In genomic region chr5:177327539-177328522, GRCh38 we compare ENCODE assay signal across 10 cellular contexts. TPM values are rescaled to one million over a fixed set of nuclear protein-coding genes. Genes with fewer than 3 reads are reported as not detected.
DNase-seq lines count a peak whose midpoint lies in the region; ATAC-seq and TF ChIP-seq lines count a peak whose summit lies in the region.
"Had no signal": no experiment of that assay in that cellular context is flagged by ENCODE, and none has a peak within 500 bp of the region (broad histone marks: within the 10 kb centered on the region; RNA-seq: fewer than 3 reads in every experiment).

No MANE protein-coding gene starts in this region.

- peak overlapping the region; percentile 76 to 90 for H3K27ac Mint-ChIP-seq in effector memory CD8-positive, alpha-beta T cell
- peak overlapping the region; percentile 66 to 71 for H3K27ac Mint-ChIP-seq in natural killer cell treated with Interleukin-12 subunit alpha and Interleukin-12 subunit beta and Interleukin-15 and Interleukin-18, amount 100 ng/mL, for 72 hours

- H3K4me1 Mint-ChIP-seq in effector memory CD8-positive, alpha-beta T cell (ENCODE audit: low read depth in 2 of 2), result peaks cover 16 to 26% of the 10 kb centered on the region in 2 donors
- H3K4me1 Mint-ChIP-seq in natural killer cell treated with Interleukin-12 subunit alpha and Interleukin-12 subunit beta and Interleukin-15 and Interleukin-18, amount 100 ng/mL, for 72 hours (ENCODE audit: low read depth in 2 of 2), result peaks cover 36 to 50% of the 10 kb centered on the region in 2 donors

- H3K27me3 Mint-ChIP-seq in effector memory CD8-positive, alpha-beta T cell, result no peaks in the 10 kb centered on the region
- no peaks in the 10 kb centered on the region for H3K27me3 Mint-ChIP-seq in natural killer cell treated with Interleukin-12 subunit alpha and Interleukin-12 subunit beta and Interleukin-15 and Interleukin-18, amount 100 ng/mL, for 72 hours
- H3K27me3 Mint-ChIP-seq: IgD-negative memory B cell had no signal

- DNase-seq in AG20443 (ENCODE audit: low spot score) (peak; percentile 63), MV-4-11 (lab: John Stamatoyannopoulos, UW) (peak; percentile 76), NCI-H82 (lab: John Stamatoyannopoulos, UW) (no peak), NCI-H2196 treated with DMSO at 0.1 percent for 48 hours (lab: John Stamatoyannopoulos, UW; ENCODE audit: unreplicated experiment) (no peak)
- DNase-seq in effector memory CD8-positive, alpha-beta T cell, result peak in 1 of 3 experiments; percentile 39
- DNase-seq in natural killer cell treated with Interleukin-12 subunit alpha and Interleukin-12 subunit beta and Interleukin-15 and Interleukin-18, amount 100 ng/mL, for 72 hours (ENCODE audit: low spot score), result peak; percentile 70
- DNase-seq: PC-9 had no signal

- peak; percentile 84 for ATAC-seq in effector memory CD8-positive, alpha-beta T cell (replicated peaks)
- ATAC-seq in natural killer cell treated with Interleukin-12 subunit alpha and Interleukin-12 subunit beta and Interleukin-15 and Interleukin-18, amount 100 ng/mL, for 72 hours, result peak; percentile 84 to 87
- no peak for ATAC-seq in GM18858 (IDR thresholded peaks at IDR 0.05; ENCODE audit: unreplicated experiment)
- ATAC-seq in SK-N-SH treated with all-trans-retinoic acid at 6 μM for 48 hours, result no peak

- peak overlapping the region; percentile 49 to 66 for H3K4me3 Mint-ChIP-seq in effector memory CD8-positive, alpha-beta T cell
- H3K4me3 Mint-ChIP-seq in natural killer cell treated with Interleukin-12 subunit alpha and Interleukin-12 subunit beta and Interleukin-15 and Interleukin-18, amount 100 ng/mL, for 72 hours, result peak overlapping the region; percentile 71
- H3K4me3 Mint-ChIP-seq: IgD-negative memory B cell had no signal

- H3K9me3 Mint-ChIP-seq in effector memory CD8-positive, alpha-beta T cell, result no peaks in the 10 kb centered on the region
- no peaks in the 10 kb centered on the region for H3K9me3 Mint-ChIP-seq in natural killer cell treated with Interleukin-12 subunit alpha and Interleukin-12 subunit beta and Interleukin-15 and Interleukin-18, amount 100 ng/mL, for 72 hours
- H3K9me3 Mint-ChIP-seq: IgD-negative memory B cell had no signal

- H3K36me3 Mint-ChIP-seq in effector memory CD8-positive, alpha-beta T cell (ENCODE audit: insufficient read depth), result peaks cover 29% of the 10 kb centered on the region
- H3K36me3 Mint-ChIP-seq in natural killer cell treated with Interleukin-12 subunit alpha and Interleukin-12 subunit beta and Interleukin-15 and Interleukin-18, amount 100 ng/mL, for 72 hours, result peaks cover 10% of the 10 kb centered on the region

TF ChIP-seq in SK-N-SH treated with all-trans-retinoic acid at 6 μM for 48 hours, 23 proteins besides CTCF, POLR2A, EP300 and RAD21:
- TF ChIP-seq BACH2 (CRISPR knock-in tag; IDR thresholded peaks at IDR 0.05; ENCODE audit: borderline replicate concordance) (no peak), ARNTL (CRISPR knock-in tag; IDR thresholded peaks at IDR 0.05; ENCODE audit: borderline replicate concordance, low read depth) (no peak), ZNF565 (CRISPR knock-in tag; conservative IDR thresholded peaks at IDR 0.05; ENCODE audit: low read depth) (no peak), TCF4 (CRISPR knock-in tag; IDR thresholded peaks at IDR 0.05; ENCODE audit: borderline replicate concordance) (no peak), GLIS3 (CRISPR knock-in tag; IDR thresholded peaks at IDR 0.05) (no peak)

RNA-seq across cellular contexts. Expression of gene MXD3, which starts 16.1 kb away (rescaled TPM):
- 10 to 100 TPM; 15.0 to 24.8 TPM for total RNA-seq in natural killer cell treated with Interleukin-12 subunit alpha and Interleukin-12 subunit beta and Interleukin-15 and Interleukin-18, amount 100 ng/mL, for 72 hours

RNA-seq across cellular contexts. Expression of gene LMAN2, which starts 23.6 kb away (rescaled TPM):
- total RNA-seq in natural killer cell treated with Interleukin-12 subunit alpha and Interleukin-12 subunit beta and Interleukin-15 and Interleukin-18, amount 100 ng/mL, for 72 hours, result 100 to 1,000 TPM; 136 to 150 TPM

RNA-seq across cellular contexts. Expression of gene PRELID1, which starts 24.2 kb away (rescaled TPM):
- 100 to 1,000 TPM; 310 to 360 TPM for total RNA-seq in natural killer cell treated with Interleukin-12 subunit alpha and Interleukin-12 subunit beta and Interleukin-15 and Interleukin-18, amount 100 ng/mL, for 72 hours

RNA-seq across cellular contexts. Expression of gene RAB24, which starts 24.3 kb away (rescaled TPM):
- total RNA-seq in natural killer cell treated with Interleukin-12 subunit alpha and Interleukin-12 subunit beta and Interleukin-15 and Interleukin-18, amount 100 ng/mL, for 72 hours, result 10 to 100 TPM; 44.2 to 49.8 TPM

RNA-seq across cellular contexts. Expression of gene RGS14, which starts 29.9 kb away (rescaled TPM):
- total RNA-seq in natural killer cell treated with Interleukin-12 subunit alpha and Interleukin-12 subunit beta and Interleukin-15 and Interleukin-18, amount 100 ng/mL, for 72 hours, result 10 to 100 TPM; 26.5 to 45.4 TPM

Comparison
In these comparisons a context has a peak if more than half of its experiments do, and no peak if none do; other contexts are left out.
1. DNase-seq: peak in AG20443 (single experiment), MV-4-11 (single experiment) and natural killer cell treated with Interleukin-12 subunit alpha and Interleukin-12 subunit beta and Interleukin-15 and Interleukin-18, amount 100 ng/mL, for 72 hours (single experiment); none in NCI-H82 (single experiment) and NCI-H2196 treated with DMSO at 0.1 percent for 48 hours (single experiment).
2. ATAC-seq: peak in effector memory CD8-positive, alpha-beta T cell (single experiment) and natural killer cell treated with Interleukin-12 subunit alpha and Interleukin-12 subunit beta and Interleukin-15 and Interleukin-18, amount 100 ng/mL, for 72 hours (2 of 2); none in GM18858 (single experiment) and SK-N-SH treated with all-trans-retinoic acid at 6 μM for 48 hours (single experiment).